16 cellular contexts compared by ENCODE assay signal in the genomic region with DNA sequence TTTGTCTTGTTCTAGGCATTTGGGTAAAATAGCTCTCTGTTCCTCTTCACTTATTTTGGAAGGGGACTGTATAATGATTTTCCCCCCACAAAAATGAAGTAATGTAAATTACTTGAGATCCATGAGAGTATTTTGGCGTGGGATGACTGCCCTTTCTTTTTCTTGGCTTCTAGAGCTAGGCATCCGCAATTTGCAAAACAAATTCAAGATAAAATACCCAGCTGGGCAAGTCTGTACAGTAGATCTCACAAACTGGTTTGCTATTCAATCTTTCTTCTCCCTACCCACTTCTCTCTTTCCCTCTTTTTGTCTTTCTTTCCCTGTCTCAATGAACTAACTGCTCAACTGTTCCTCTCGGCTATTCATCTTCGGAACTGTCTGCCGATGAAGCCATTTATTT.
DNase-seq lines count a peak whose midpoint lies in the region; ATAC-seq and TF ChIP-seq lines count a peak whose summit lies in the region.
"Had no signal": no experiment of that assay in that cellular context is flagged by ENCODE, and none has a peak within 500 bp of the region (broad histone marks: within the 10 kb centered on the region; RNA-seq: fewer than 3 reads in every experiment).

No MANE protein-coding gene starts in this region.

- H3K4me3 ChIP-seq in heart left ventricle (peak overlapping the region in 6 of 12 donors; percentile 8 to 31 (median 16)), right cardiac atrium (ENCODE audit: low read length) (peak overlapping the region; percentile 52), psoas muscle (no peak overlapping the region)

- H3K4me1 ChIP-seq in heart left ventricle: peaks cover 0 to 31% (median 13%) of the 10 kb centered on the region in 12 donors
- H3K4me1 ChIP-seq in right cardiac atrium (ENCODE audit: control insufficient read depth, insufficient read depth, low read length): peaks cover 4% of the 10 kb centered on the region
- H3K4me1 ChIP-seq in psoas muscle: no peaks in the 10 kb centered on the region

- TF ChIP-seq CTCF in heart left ventricle (IDR thresholded peaks at IDR 0.05): no peak
- no peak for TF ChIP-seq CTCF in psoas muscle (IDR thresholded peaks at IDR 0.05)

- ATAC-seq in heart left ventricle: no peak
- peak in 1 of 2 donors; percentile 8 for ATAC-seq in right cardiac atrium
- ATAC-seq in psoas muscle: no peak
- ATAC-seq in HG03378 (IDR thresholded peaks at IDR 0.05; ENCODE audit: unreplicated experiment): no peak
- ATAC-seq: left lobe of liver had no signal

- H3K9me3 ChIP-seq in heart left ventricle (no peaks in the 10 kb centered on the region), right cardiac atrium (ENCODE audit: control insufficient read depth, low read length) (no peaks in the 10 kb centered on the region), psoas muscle (no peaks in the 10 kb centered on the region)

- no peak for TF ChIP-seq POLR2A in heart left ventricle (IDR thresholded peaks at IDR 0.05)

- H3K36me3 ChIP-seq in heart left ventricle (no peaks in the 10 kb centered on the region), psoas muscle (ENCODE audit: insufficient read depth in 1 of 2, low read depth in 1 of 2) (no peaks in the 10 kb centered on the region)

- no peaks in the 10 kb centered on the region for H3K27me3 ChIP-seq in heart left ventricle
- no peaks in the 10 kb centered on the region for H3K27me3 ChIP-seq in right cardiac atrium (ENCODE audit: control insufficient read depth, insufficient read depth)
- H3K27me3 ChIP-seq in psoas muscle (ENCODE audit: insufficient read depth in 3 of 3, low read length in 2 of 3): no peaks in the 10 kb centered on the region

- H3K27ac ChIP-seq in heart left ventricle (peak overlapping the region; percentile 10 to 78 (median 54)), right cardiac atrium (ENCODE audit: low read length) (peak overlapping the region; percentile 88), psoas muscle (peak overlapping the region; percentile 6)

- intact Hi-C loops in heart left ventricle (cut with DNase I) (no loop called here), cardiac septum (cut with DNase I) (loop anchor here (10.0 kb wide), 1 partner anchor 75 kb away; a partner anchor contains a TSS), right cardiac atrium (cut with DNase I) (no loop called here), psoas muscle (cut with DNase I) (no loop called here)

- no peak for DNase-seq in heart left ventricle
- no peak for DNase-seq in cardiac septum (ENCODE audit: low spot score)
- no peak for DNase-seq in right cardiac atrium
- no peak for DNase-seq in psoas muscle
- DNase-seq in cerebellar cortex (ENCODE audit: low spot score): no peak
- no peak for DNase-seq in NOMO-1 treated with dmso at 0.1 percent for 144 hours (lab: John Stamatoyannopoulos, UW; ENCODE audit: unreplicated experiment)
- no peak for DNase-seq in NCI-H345 treated with DMSO at 0.1 percent for 48 hours (lab: John Stamatoyannopoulos, UW; ENCODE audit: unreplicated experiment)
- DNase-seq: activated CD8-positive, alpha-beta memory T cell treated with anti-CD3 and anti-CD28 coated beads, Interleukin-2, amount 50 U/mL, for 4 hours; activated naive CD8-positive, alpha-beta T cell treated with anti-CD3 and anti-CD28 coated beads, Interleukin-2, amount 10 ng/mL, durations not matched to agents 7 days and 5 days; Calu3; effector CD4-positive, alpha-beta T cell; KG1; NCI-H1694; stimulated activated CD4-positive, alpha-beta T cell treated with anti-CD3 and anti-CD28 coated beads, Interleukin-4, amount 100 ng/mL, for 4 hours had no signal

- WGBS in heart left ventricle, 4 donors: 53 to 61% (median 57%) methylated on average over 5 of the region's 5 CpGs
- 36% methylated on average over 5 of the region's 5 CpGs for WGBS in right cardiac atrium
- WGBS in psoas muscle, 3 donors: 30 to 46% (median 38%) methylated on average over 5 of the region's 5 CpGs

Comparison
In these comparisons a context has a peak if more than half of its experiments do, and no peak if none do; other contexts are left out.
1. H3K27ac ChIP-seq: peak in every context shown above with its lines; median percentile 88 in right cardiac atrium; 54 in heart left ventricle; 6 in psoas muscle.